In genomic region chr12:53987748-53988147, GRCh38 we compare ENCODE assay signal across 23 cellular contexts. TPM values are rescaled to one million over a fixed set of nuclear protein-coding genes. Genes with fewer than 3 reads are reported as not detected.
DNase-seq lines count a peak whose midpoint lies in the region; ATAC-seq and TF ChIP-seq lines count a peak whose summit lies in the region.
"Had no signal": no experiment of that assay in that cellular context is flagged by ENCODE, and none has a peak within 500 bp of the region (broad histone marks: within the 10 kb centered on the region; RNA-seq: fewer than 3 reads in every experiment).

No MANE protein-coding gene starts in this region.

- TF ChIP-seq CTCF in 22Rv1 (IDR thresholded peaks at IDR 0.05), result no peak
- TF ChIP-seq CTCF in OCI-LY3 (IDR thresholded peaks at IDR 0.05; ENCODE audit: low read depth, low read length), result no peak
- no peak for TF ChIP-seq CTCF in GM10248 (IDR thresholded peaks at IDR 0.05; ENCODE audit: control extremely low read depth, extremely low read depth, low read depth, missing control alignments)

- peaks cover 4% of the 10 kb centered on the region for H3K79me1 ChIP-seq in mesenchymal stem cell (replicated peaks; ENCODE audit: low read length, poor library complexity, severe bottlenecking)

- H3K27me3 ChIP-seq in OCI-LY3 (ENCODE audit: low read depth, low read length), result 0 out of 2 replicates have a peak, but pooled peaks cover 8% of the 10 kb centered on the region
- H3K27me3 ChIP-seq in mesenchymal stem cell (ENCODE audit: control insufficient read depth in 1 of 2, insufficient read depth in 1 of 2, low read length in 2 of 2), result peaks cover 3 to 20% of the 10 kb centered on the region in 2 experiments

- no peak overlapping the region for H4K8ac ChIP-seq in mesenchymal stem cell (ENCODE audit: low read length)

- no peak overlapping the region for H3K4me3 ChIP-seq in OCI-LY3 (ENCODE audit: low read length)
- peak overlapping the region in 1 of 2 experiments; percentile 92 for H3K4me3 ChIP-seq in mesenchymal stem cell (ENCODE audit: insufficient read depth in 1 of 2, low read depth in 1 of 2, low read length in 2 of 2)
- H3K4me3 ChIP-seq: BLaER1 treated with 17β-estradiol and CSF1 and Interleukin-3, amounts not matched to agents 10 nM and 100 nM; cardiac muscle cell; ovary; right atrium auricular region; upper lobe of right lung had no signal

- H3K18ac ChIP-seq in mesenchymal stem cell (ENCODE audit: low read depth in 1 of 2, low read length in 2 of 2), result no peak overlapping the region

- H3K4me1 ChIP-seq in OCI-LY3 (ENCODE audit: low read length) (peaks cover 67% of the 10 kb centered on the region), mesenchymal stem cell (ENCODE audit: control insufficient read depth, insufficient read depth, low read depth, low read length) (peaks cover 42% of the 10 kb centered on the region)

- no peak overlapping the region for H4K91ac ChIP-seq in mesenchymal stem cell (ENCODE audit: low read length)

- POLR2A ChIA-PET in GM10248 (lab: Yijun Ruan, JAX), result no interaction called here

- no peaks in the 10 kb centered on the region for H4K20me1 ChIP-seq in OCI-LY3 (ENCODE audit: insufficient read depth, low read length)

- no peak overlapping the region for H2BK12ac ChIP-seq in mesenchymal stem cell (ENCODE audit: low read length in 2 of 2)

- H2BK5ac ChIP-seq in mesenchymal stem cell (ENCODE audit: low read depth, low read length, poor library complexity, severe bottlenecking), result no peak overlapping the region

- H3K9ac ChIP-seq in OCI-LY3 (ENCODE audit: low read length) (no peak overlapping the region), mesenchymal stem cell (ENCODE audit: low read length) (peak overlapping the region; percentile 98)
- H3K9ac ChIP-seq: BLaER1 treated with 17β-estradiol and CSF1 and Interleukin-3, amounts not matched to agents 10 nM and 100 nM; SK-N-SH had no signal

- H3K27ac ChIP-seq in 22Rv1, result peak overlapping the region; percentile 14; the same call in 1 of the 2 replicates
- H3K27ac ChIP-seq in OCI-LY3 (ENCODE audit: low read length), result no peak overlapping the region
- H3K27ac ChIP-seq in mesenchymal stem cell (ENCODE audit: low read length, poor library complexity, severe bottlenecking), result no peak overlapping the region
- H3K27ac ChIP-seq: BLaER1 treated with 17β-estradiol and CSF1 and Interleukin-3, amounts not matched to agents 10 nM and 100 nM; cardiac muscle cell; ovary; right atrium auricular region; upper lobe of right lung had no signal

- no peak overlapping the region for H2AK5ac ChIP-seq in mesenchymal stem cell (ENCODE audit: low read length, severe bottlenecking)

- H3K9me3 ChIP-seq in OCI-LY3 (ENCODE audit: insufficient read depth, low read length) (no peaks in the 10 kb centered on the region), mesenchymal stem cell (ENCODE audit: control insufficient read depth, low read length) (no peaks in the 10 kb centered on the region)
- H3K9me3 ChIP-seq: Caco-2, ovary, right atrium auricular region, SK-N-SH, upper lobe of right lung had no signal

- H3K79me2 ChIP-seq in OCI-LY3 (ENCODE audit: low read length), result no peaks in the 10 kb centered on the region

- H3K23ac ChIP-seq in mesenchymal stem cell (ENCODE audit: low read length in 2 of 2), result no peak overlapping the region

- peak overlapping the region; percentile 99; the same call in 1 of the 2 replicates for H3K4me2 ChIP-seq in OCI-LY3 (ENCODE audit: low read length)
- H3K4me2 ChIP-seq in mesenchymal stem cell (ENCODE audit: low read length, poor library complexity, severe bottlenecking), result peak overlapping the region; percentile 33
- H3K4me2 ChIP-seq: BLaER1 treated with 17β-estradiol and CSF1 and Interleukin-3, amounts not matched to agents 10 nM and 100 nM; SK-N-SH had no signal

- no peaks in the 10 kb centered on the region for H3K36me3 ChIP-seq in OCI-LY3 (replicated peaks; ENCODE audit: low read depth, low read length)
- H3K36me3 ChIP-seq in mesenchymal stem cell (ENCODE audit: control insufficient read depth in 1 of 2, insufficient read depth in 2 of 2, low read depth in 1 of 2, low read length in 2 of 2), result no peaks in the 10 kb centered on the region
- H3K36me3 ChIP-seq: BLaER1 treated with 17β-estradiol and CSF1 and Interleukin-3, amounts not matched to agents 10 nM and 100 nM; cardiac muscle cell; ovary; right atrium auricular region; upper lobe of right lung had no signal

- CTCF ChIA-PET in GM10248 (lab: Yijun Ruan, JAX), result interaction anchor here (0.6 to 5.6 kb wide), 18 partner anchors 10 to 241 kb away, joined by 3 to 74 read pairs (median 4); partner anchors contain the start of genes HOTAIR and HOXC8

- DNase-seq in mesenchymal stem cell (no peak), GM10248 (ENCODE audit: extremely low spot score) (no peak), NCI-H2227 (lab: John Stamatoyannopoulos, UW; ENCODE audit: unreplicated experiment) (no peak)
- DNase-seq: activated CD4-positive, alpha-beta T cell treated with anti-CD3 and anti-CD28 coated beads for 48 hours; activated naive CD4-positive, alpha-beta T cell treated with anti-CD3 and anti-CD28 coated beads for 36 hours; activated T-cell treated with anti-CD3 and anti-CD28 coated beads, Interleukin-2, amount 50 U/mL, for 72 hours; amygdala; Caco-2; cortex of kidney; DND-41; endodermal cell; left cardiac atrium; mesendoderm; naive B cell; SK-N-SH; upper lobe of right lung had no signal

- H2BK120ac ChIP-seq in mesenchymal stem cell (ENCODE audit: low read depth, low read length), result no peak overlapping the region

- H2AFZ ChIP-seq in OCI-LY3 (ENCODE audit: low read depth, low read length), result no peak overlapping the region
- no peak overlapping the region for H2AFZ ChIP-seq in mesenchymal stem cell (ENCODE audit: low read depth, low read length)

- no peak overlapping the region for H3K4ac ChIP-seq in mesenchymal stem cell (ENCODE audit: low read depth in 1 of 2, low read length in 2 of 2)

- no peak overlapping the region for H2BK15ac ChIP-seq in mesenchymal stem cell (ENCODE audit: low read depth, poor library complexity, severe bottlenecking)

- 55% methylated on average over 3 of the region's 4 CpGs for WGBS in mesenchymal stem cell

- H3K14ac ChIP-seq in mesenchymal stem cell (ENCODE audit: low read length in 2 of 2), result no peak overlapping the region

- ATAC-seq in GM21737 (IDR thresholded peaks at IDR 0.05; ENCODE audit: unreplicated experiment), result no peak
- ATAC-seq: activated T-cell treated with anti-CD3 and anti-CD28 coated beads, Interleukin-2, amount 50 U/mL, for 72 hours; left cardiac atrium; upper lobe of right lung had no signal

RNA-seq across cellular contexts. Expression of gene HOXC10, which starts 2.8 kb away (rescaled TPM):
- 8.9 TPM for polyA plus RNA-seq in mesenchymal stem cell (2013, experiment 1 of 2)
- 9.4 TPM for polyA plus RNA-seq in mesenchymal stem cell (2013, experiment 2 of 2)
- polyA plus RNA-seq: cardiac muscle cell had no signal

RNA-seq across cellular contexts. Expression of gene HOXC9, which starts 12.2 kb away (rescaled TPM):
- polyA plus RNA-seq in mesenchymal stem cell (2013, experiment 1 of 2), result 18.0 TPM
- polyA plus RNA-seq in mesenchymal stem cell (2013, experiment 2 of 2), result 18.5 TPM
- polyA plus RNA-seq: cardiac muscle cell had no signal

RNA-seq across cellular contexts. Expression of gene HOTAIR, which starts 13.0 kb away (rescaled TPM):
- polyA plus RNA-seq in mesenchymal stem cell (2013, experiment 1 of 2), result 2.4 TPM
- 1.7 TPM for polyA plus RNA-seq in mesenchymal stem cell (2013, experiment 2 of 2)
- polyA plus RNA-seq: cardiac muscle cell, SK-N-SH had no signal

RNA-seq across cellular contexts. Expression of gene HOXC11, which starts 14.8 kb away (rescaled TPM):
- polyA plus RNA-seq in mesenchymal stem cell (2013, experiment 1 of 2), result 1.1 TPM
- polyA plus RNA-seq in mesenchymal stem cell (2013, experiment 2 of 2), result 0.97 TPM
- polyA plus RNA-seq: cardiac muscle cell, SK-N-SH had no signal

RNA-seq across cellular contexts. Expression of gene HOXC8, which starts 21.0 kb away (rescaled TPM):
- 66.4 TPM for polyA plus RNA-seq in mesenchymal stem cell (2013, experiment 1 of 2)
- polyA plus RNA-seq in mesenchymal stem cell (2013, experiment 2 of 2), result 67.1 TPM
- polyA plus RNA-seq: cardiac muscle cell had no signal
